ENCODE assay signal across 8 cellular contexts in the genomic region with DNA sequence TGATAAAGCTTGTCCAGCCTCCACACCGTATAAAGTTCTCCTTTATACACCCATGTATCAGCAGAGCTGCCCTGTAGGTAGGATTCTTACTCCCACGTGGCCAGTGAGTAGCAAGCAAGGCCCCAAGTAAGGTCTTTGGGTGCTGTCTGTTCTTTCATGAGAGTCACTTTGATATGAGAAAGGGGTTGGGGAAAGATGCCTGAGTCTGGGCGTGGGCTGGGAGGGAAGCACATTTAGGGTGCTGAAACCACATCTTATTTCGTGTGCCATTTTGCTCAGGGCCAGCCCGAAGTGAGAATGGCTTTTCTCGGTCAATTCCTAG. TPM values are rescaled to one million over a fixed set of nuclear protein-coding genes. Genes with fewer than 3 reads are reported as not detected.
DNase-seq lines count a peak whose midpoint lies in the region; ATAC-seq, FAIRE-seq and TF ChIP-seq lines count a peak whose summit lies in the region.

No MANE protein-coding gene starts in this region.

- peak; percentile 1 for ATAC-seq in GM12878
- ATAC-seq in HG03442 (IDR thresholded peaks at IDR 0.05; ENCODE audit: unreplicated experiment) = no peak
- no peak for ATAC-seq in GM21723 (IDR thresholded peaks at IDR 0.05; ENCODE audit: unreplicated experiment)

- TF ChIP-seq POLR2A in GM12878 (IDR thresholded peaks at IDR 0.05; ENCODE audit: low read depth, low read length) = no peak

- peaks cover 60% of the 10 kb centered on the region for H3K27me3 Mint-ChIP-seq in nephron (ENCODE audit: low read depth)

- H4K20me1 ChIP-seq in GM12878 (ENCODE audit: control insufficient read depth, insufficient read depth) = no peaks in the 10 kb centered on the region

- H3K79me2 ChIP-seq in GM12878 (ENCODE audit: control insufficient read depth, insufficient read depth, low read length) = peaks cover 28% of the 10 kb centered on the region

- peaks cover 59% of the 10 kb centered on the region for H3K27me3 ChIP-seq in HUES6 (ENCODE audit: control insufficient read depth, insufficient read depth, low read length)
- H3K27me3 ChIP-seq in GM12878 (replicated peaks in 1 of 2; ENCODE audit: control insufficient read depth in 2 of 2, insufficient read depth in 2 of 2, low read length in 1 of 2) = no peaks in the 10 kb centered on the region

- SMC1A ChIA-PET in GM12878 (lab: Charles Lee; ENCODE audit: uncharacterized antibody, unreplicated experiment) = interaction anchor here (0.7 to 13.4 kb wide), 7 partner anchors 9 to 166 kb away, joined by 3 to 231 read pairs (median 4); partner anchors contain the start of gene NCAPH

- H3K9me3 ChIP-seq in HUES6 (ENCODE audit: control insufficient read depth, insufficient read depth, low read depth, low read length) (no peaks in the 10 kb centered on the region), GM12878 (replicated peaks; ENCODE audit: control insufficient read depth, insufficient read depth, low read length) (no peaks in the 10 kb centered on the region)

- H3K9ac ChIP-seq in HUES6 (ENCODE audit: low read length) (peak overlapping the region; percentile 34), GM12878 (ENCODE audit: control insufficient read depth, insufficient read depth, low read length) (peak overlapping the region; percentile 75)

- no peak for TF ChIP-seq EP300 in GM12878 (IDR thresholded peaks at IDR 0.05; ENCODE audit: borderline replicate concordance in 1 of 2, control insufficient read depth in 1 of 2, low read depth in 2 of 2, low read length in 2 of 2)

- H3K36me3 ChIP-seq in HUES6 (ENCODE audit: control insufficient read depth, insufficient read depth, low read length) (peaks cover 15% of the 10 kb centered on the region), GM12878 (ENCODE audit: control insufficient read depth in 2 of 2, insufficient read depth in 2 of 2, low read length in 1 of 2) (peaks cover 2 to 5% of the 10 kb centered on the region in 2 experiments; a peak in 2 of 4 replicates)

- no peak for TF ChIP-seq RAD21 in GM12878 (IDR thresholded peaks at IDR 0.05; ENCODE audit: insufficient read depth, low read depth, low read length)

- no peak for FAIRE-seq in GM12878 (lab: Jason Lieb, UNC)

- DNase-seq in AG09309 (ENCODE audit: low read depth) (no peak), GM12878 (ENCODE audit: low read depth, low spot score) (no peak), dermis blood vessel endothelial cell (no peak), NCI-H2171 treated with DMSO at 0.1 percent for 48 hours (lab: John Stamatoyannopoulos, UW) (no peak)

- intact Hi-C loops in GM12878 (cut with micrococcal nuclease; ENCODE audit: unreplicated experiment) = loop anchor here (5.0 kb wide), 2 partner anchors 57 to 117 kb away; partner anchors contain the start of genes CIAO1, STARD7 and TMEM127

- H3K4me3 Mint-ChIP-seq in nephron = peak overlapping the region; percentile 82 to 87 (median 83)

- WGBS in GM12878 (ENCODE audit: insufficient coverage, insufficient replicate concordance, low lambda C conversion rate, missing lambda C conversion rate) = 2% methylated on average over 6 of the region's 6 CpGs

- no peaks in the 10 kb centered on the region for H3K9me3 Mint-ChIP-seq in nephron

- no peak for TF ChIP-seq CTCF in AG09309 (IDR thresholded peaks at IDR 0.05; ENCODE audit: control insufficient read depth, insufficient read depth, low read depth, low read length, missing control alignments)
- TF ChIP-seq CTCF in GM12878 (IDR thresholded peaks at IDR 0.05 in 2 of 3, conservative IDR thresholded peaks at IDR 0.05 in 1 of 3; ENCODE audit: control insufficient read depth in 2 of 3, extremely low read depth in 1 of 3, insufficient read depth in 1 of 3, low read depth in 3 of 3, low read length in 3 of 3) = no peak
- TF ChIP-seq CTCF in nephron (IDR thresholded peaks at IDR 0.05; ENCODE audit: unreplicated experiment in 3 of 3) = no peak

- H3K4me3 ChIP-seq in AG09309 (ENCODE audit: control insufficient read depth, low read depth, low read length) = peak overlapping the region; percentile 47
- peak overlapping the region; percentile 70 for H3K4me3 ChIP-seq in HUES6 (ENCODE audit: low read depth, low read length)
- peak overlapping the region; percentile 89 for H3K4me3 ChIP-seq in GM12878

- H3K36me3 Mint-ChIP-seq in nephron (ENCODE audit: low read depth) = peaks cover 13% of the 10 kb centered on the region

- H3K4me2 ChIP-seq in GM12878 (ENCODE audit: control insufficient read depth, insufficient read depth) = peak overlapping the region; percentile 91

- no TSS peak for BruUV-seq in GM12878 (replicated peaks; lab: Mats Ljungman, UMichigan)

- POLR2A ChIA-PET in GM12878 (lab: Charles Lee) = interaction anchor here (0.8 to 7.7 kb wide), 10 partner anchors 9 to 168 kb away, joined by 3 to 151 read pairs (median 5); partner anchors contain the start of gene NCAPH

- RAD21 ChIA-PET in GM12878 (lab: Charles Lee; ENCODE audit: unreplicated experiment) = interaction anchor here (1.1 to 3.4 kb wide), 10 partner anchors 8 to 185 kb away, joined by 4 to 32 read pairs (median 8); partner anchors contain the start of genes NCAPH and SNRNP200

- peaks cover 12% of the 10 kb centered on the region for H3K4me1 Mint-ChIP-seq in nephron

- H2AFZ ChIP-seq in GM12878 (ENCODE audit: control insufficient read depth, low read depth, low read length) = peak overlapping the region; percentile 90

- in situ Hi-C loops in GM12878 (cut with MboI) = no loop called here

- H3K27ac Mint-ChIP-seq in nephron = no peak overlapping the region

- CTCF ChIA-PET in GM12878 (lab: Yijun Ruan, JAX) = interaction anchor here (1.2 to 2.1 kb wide), 6 partner anchors 9 to 449 kb away, joined by 3 to 6 read pairs (median 4); partner anchors contain the start of genes ASTL and NCAPH

- H3K4me1 ChIP-seq in HUES6 (ENCODE audit: control insufficient read depth, insufficient read depth, low read length) (peaks cover 20% of the 10 kb centered on the region), GM12878 (ENCODE audit: control insufficient read depth, insufficient read depth, low read length) (peaks cover 26% of the 10 kb centered on the region)

- no peak overlapping the region for H3K27ac ChIP-seq in HUES6 (ENCODE audit: low read depth, low read length)
- peak overlapping the region; percentile 76 for H3K27ac ChIP-seq in GM12878 (ENCODE audit: control insufficient read depth, insufficient read depth)

RNA-seq across cellular contexts. Expression of gene ITPRIPL1, which starts 0.4 kb away (rescaled TPM):
- 16.9 and 20.9 TPM in 2 replicates for total RNA-seq in GM12878 (2013; cell fraction: nucleolus; rRNA removed)
- total RNA-seq in GM12878 (2014; rRNA removed) (28.7 and 29.6 TPM in 2 replicates), GM12878 (2014; rRNA removed; fragmentation: Illumina TruSeq; extraction: Trizol) (16.8 and 17.1 TPM in 2 replicates), GM12878 (2021) (23.8 and 28.7 TPM in 2 replicates), dermis blood vessel endothelial cell (7.0 and 7.7 TPM in 2 replicates)
- 5.3 TPM for polyA plus RNA-seq in GM12878 (2011; ENCODE audit: low read depth)
- polyA plus RNA-seq in GM12878 (2011; rRNA removed) (6.8 and 11.7 TPM in 2 replicates), GM12878 (2014; fragmentation: Illumina TruSeq; extraction: Trizol) (16.1 and 20.6 TPM in 2 replicates), GM12878 (2014; fragmentation: Nextera tagmentation; extraction: Ambion mirVana) (1 to 10 TPM; 4.9 to 5.7 TPM), GM12878 (2014; rRNA removed) (16.8 and 18.8 TPM in 2 replicates), GM12878 (2016; fragmentation: Nextera tagmentation; extraction: Ambion mirVana) (1 to 10 TPM; 9.9 TPM)
- polyA plus RNA-seq in GM12878 (2011; cell fraction: cytosol; rRNA removed) = 15.0 and 15.6 TPM in 2 replicates
- 6.4 and 7.1 TPM in 2 replicates for polyA plus RNA-seq in GM12878 (2011; cell fraction: nucleus; rRNA removed)
- polyA plus RNA-seq in GM12878 (2012) = 7.8 and 9.6 TPM in 2 replicates
- polyA minus RNA-seq in GM12878 (2011; rRNA and poly(A)+ RNA removed) = 14.0 and 19.4 TPM in 2 replicates
- 6.3 and 6.8 TPM in 2 replicates for polyA minus RNA-seq in GM12878 (2011; cell fraction: cytosol; rRNA and poly(A)+ RNA removed)
- polyA minus RNA-seq in GM12878 (2011; cell fraction: nucleus; rRNA and poly(A)+ RNA removed) = 4.2 and 9.0 TPM in 2 replicates

RNA-seq across cellular contexts. Expression of gene NCAPH, which starts 10.9 kb away (rescaled TPM):
- 23.0 and 28.6 TPM in 2 replicates for total RNA-seq in GM12878 (2013; cell fraction: nucleolus; rRNA removed)
- 58.1 and 66.4 TPM in 2 replicates for total RNA-seq in GM12878 (2014; rRNA removed)
- 63.6 and 64.5 TPM in 2 replicates for total RNA-seq in GM12878 (2014; rRNA removed; fragmentation: Illumina TruSeq; extraction: Trizol)
- 67.0 and 71.0 TPM in 2 replicates for total RNA-seq in GM12878 (2021)
- 21.2 TPM for polyA plus RNA-seq in GM12878 (2011; ENCODE audit: low read depth)
- 67.7 and 71.2 TPM in 2 replicates for polyA plus RNA-seq in GM12878 (2011; rRNA removed)
- polyA plus RNA-seq in GM12878 (2011; cell fraction: cytosol; rRNA removed) = 71.1 and 75.5 TPM in 2 replicates
- 65.1 and 68.2 TPM in 2 replicates for polyA plus RNA-seq in GM12878 (2011; cell fraction: nucleus; rRNA removed)
- polyA plus RNA-seq in GM12878 (2012) = 17.5 and 27.0 TPM in 2 replicates
- polyA plus RNA-seq in GM12878 (2014; fragmentation: Illumina TruSeq; extraction: Trizol) = 90.1 and 107 TPM in 2 replicates
- 10 to 100 TPM; 42.6 to 45.8 TPM for polyA plus RNA-seq in GM12878 (2014; fragmentation: Nextera tagmentation; extraction: Ambion mirVana)
- polyA plus RNA-seq in GM12878 (2014; rRNA removed) = 66.2 and 71.4 TPM in 2 replicates
- 10 to 100 TPM; 69.6 to 73.4 TPM for polyA plus RNA-seq in GM12878 (2016; fragmentation: Nextera tagmentation; extraction: Ambion mirVana)
- 57.9 and 60.6 TPM in 2 replicates for polyA minus RNA-seq in GM12878 (2011; rRNA and poly(A)+ RNA removed)
- 21.6 and 31.8 TPM in 2 replicates for polyA minus RNA-seq in GM12878 (2011; cell fraction: cytosol; rRNA and poly(A)+ RNA removed)
- polyA minus RNA-seq in GM12878 (2011; cell fraction: nucleus; rRNA and poly(A)+ RNA removed) = 21.2 and 28.6 TPM in 2 replicates
- total RNA-seq in dermis blood vessel endothelial cell = 7.3 and 32.2 TPM in 2 replicates

RNA-seq across cellular contexts. Expression of gene SNRNP200, which starts 19.3 kb away (rescaled TPM):
- 125 and 137 TPM in 2 replicates for total RNA-seq in GM12878 (2013; cell fraction: nucleolus; rRNA removed)
- total RNA-seq in GM12878 (2014; rRNA removed) (68.7 and 72.9 TPM in 2 replicates), GM12878 (2014; rRNA removed; fragmentation: Illumina TruSeq; extraction: Trizol) (59.2 and 61.9 TPM in 2 replicates), GM12878 (2021) (147 and 158 TPM in 2 replicates), dermis blood vessel endothelial cell (56.8 and 113 TPM in 2 replicates)
- polyA plus RNA-seq in GM12878 (2011; ENCODE audit: low read depth) = 99.9 TPM
- polyA plus RNA-seq in GM12878 (2011; rRNA removed) (106 and 176 TPM in 2 replicates), GM12878 (2014; fragmentation: Illumina TruSeq; extraction: Trizol) (111 and 157 TPM in 2 replicates), GM12878 (2014; fragmentation: Nextera tagmentation; extraction: Ambion mirVana) (10 to 100 TPM; 61.6 to 64.6 TPM), GM12878 (2014; rRNA removed) (145 and 147 TPM in 2 replicates), GM12878 (2016; fragmentation: Nextera tagmentation; extraction: Ambion mirVana) (100 to 1,000 TPM; 100 to 111 TPM)
- 277 and 280 TPM in 2 replicates for polyA plus RNA-seq in GM12878 (2011; cell fraction: cytosol; rRNA removed)
- polyA plus RNA-seq in GM12878 (2011; cell fraction: nucleus; rRNA removed) = 305 and 387 TPM in 2 replicates
- polyA plus RNA-seq in GM12878 (2012) = 117 and 126 TPM in 2 replicates
- 395 and 413 TPM in 2 replicates for polyA minus RNA-seq in GM12878 (2011; rRNA and poly(A)+ RNA removed)
- 106 and 118 TPM in 2 replicates for polyA minus RNA-seq in GM12878 (2011; cell fraction: cytosol; rRNA and poly(A)+ RNA removed)
- 79.8 and 136 TPM in 2 replicates for polyA minus RNA-seq in GM12878 (2011; cell fraction: nucleus; rRNA and poly(A)+ RNA removed)

RNA-seq across cellular contexts. Expression of gene CIAO1, which starts 58.7 kb away (rescaled TPM):
- 40.1 and 42.8 TPM in 2 replicates for total RNA-seq in GM12878 (2013; cell fraction: nucleolus; rRNA removed)
- total RNA-seq in GM12878 (2014; rRNA removed) (74.7 and 89.4 TPM in 2 replicates), GM12878 (2014; rRNA removed; fragmentation: Illumina TruSeq; extraction: Trizol) (48.0 and 49.7 TPM in 2 replicates), GM12878 (2021) (51.1 and 57.5 TPM in 2 replicates), dermis blood vessel endothelial cell (72.6 and 120 TPM in 2 replicates)
- polyA plus RNA-seq in GM12878 (2011; ENCODE audit: low read depth) = 23.7 TPM
- polyA plus RNA-seq in GM12878 (2011; rRNA removed) (61.3 and 75.4 TPM in 2 replicates), GM12878 (2014; fragmentation: Illumina TruSeq; extraction: Trizol) (50.2 and 55.8 TPM in 2 replicates), GM12878 (2014; fragmentation: Nextera tagmentation; extraction: Ambion mirVana) (10 to 100 TPM in 1 of 2 experiments, 1 to 10 TPM in 1; 8.3 to 15.6 TPM), GM12878 (2014; rRNA removed) (89.3 and 92.5 TPM in 2 replicates), GM12878 (2016; fragmentation: Nextera tagmentation; extraction: Ambion mirVana) (10 to 100 TPM; 69.4 to 73.1 TPM)
- 115 and 126 TPM in 2 replicates for polyA plus RNA-seq in GM12878 (2011; cell fraction: cytosol; rRNA removed)
- polyA plus RNA-seq in GM12878 (2011; cell fraction: nucleus; rRNA removed) = 66.5 and 69.5 TPM in 2 replicates
- polyA plus RNA-seq in GM12878 (2012) = 38.2 and 43.6 TPM in 2 replicates
- polyA minus RNA-seq in GM12878 (2011; rRNA and poly(A)+ RNA removed) = 73.0 and 101 TPM in 2 replicates
- 26.6 and 27.0 TPM in 2 replicates for polyA minus RNA-seq in GM12878 (2011; cell fraction: cytosol; rRNA and poly(A)+ RNA removed)
- 19.2 and 32.0 TPM in 2 replicates for polyA minus RNA-seq in GM12878 (2011; cell fraction: nucleus; rRNA and poly(A)+ RNA removed)

RNA-seq across cellular contexts. Expression of gene TMEM127, which starts 58.9 kb away (rescaled TPM):
- 22.9 and 23.0 TPM in 2 replicates for total RNA-seq in GM12878 (2013; cell fraction: nucleolus; rRNA removed)
- total RNA-seq in GM12878 (2014; rRNA removed) = 11.2 and 15.3 TPM in 2 replicates
- total RNA-seq in GM12878 (2014; rRNA removed; fragmentation: Illumina TruSeq; extraction: Trizol) = 8.2 and 8.9 TPM in 2 replicates
- 25.6 and 27.2 TPM in 2 replicates for total RNA-seq in GM12878 (2021)
- 6.9 TPM for polyA plus RNA-seq in GM12878 (2011; ENCODE audit: low read depth)
- 11.6 and 24.9 TPM in 2 replicates for polyA plus RNA-seq in GM12878 (2011; rRNA removed)
- 23.0 and 24.2 TPM in 2 replicates for polyA plus RNA-seq in GM12878 (2011; cell fraction: cytosol; rRNA removed)
- polyA plus RNA-seq in GM12878 (2011; cell fraction: nucleus; rRNA removed) = 19.2 and 23.7 TPM in 2 replicates
- polyA plus RNA-seq in GM12878 (2012) = 15.0 and 15.6 TPM in 2 replicates
- polyA plus RNA-seq in GM12878 (2014; fragmentation: Illumina TruSeq; extraction: Trizol) = 10.5 and 19.9 TPM in 2 replicates
- polyA plus RNA-seq in GM12878 (2014; fragmentation: Nextera tagmentation; extraction: Ambion mirVana) = 1 to 10 TPM; 2.6 to 3.0 TPM
- 18.4 and 22.3 TPM in 2 replicates for polyA plus RNA-seq in GM12878 (2014; rRNA removed)
- polyA plus RNA-seq in GM12878 (2016; fragmentation: Nextera tagmentation; extraction: Ambion mirVana) = 10 to 100 TPM; 17.0 to 18.4 TPM
- polyA minus RNA-seq in GM12878 (2011; rRNA and poly(A)+ RNA removed) = 32.5 and 35.8 TPM in 2 replicates
- polyA minus RNA-seq in GM12878 (2011; cell fraction: cytosol; rRNA and poly(A)+ RNA removed) = 7.8 and 11.4 TPM in 2 replicates
- polyA minus RNA-seq in GM12878 (2011; cell fraction: nucleus; rRNA and poly(A)+ RNA removed) = 8.0 and 13.6 TPM in 2 replicates
- 24.7 and 32.0 TPM in 2 replicates for total RNA-seq in dermis blood vessel endothelial cell
